Comparison of ENCODE assay signal across 1 cellular context in genomic region chr2:69436937-69437750, GRCh38.
TF ChIP-seq lines count a peak whose summit lies in the region.

TSS of gene NFU1 (minus strand) at chr2:69437435. CDS start at chr2:69437422, 13 bp downstream.

TF ChIP-seq in K562, 482 proteins besides CTCF, POLR2A, EP300 and RAD21 (continued from another document and continues in another):
- no peak for TF ChIP-seq CHD7 (IDR thresholded peaks at IDR 0.05; ENCODE audit: low read depth, low read length)
- peak; percentile 34; the same call in 1 of the 2 replicates for TF ChIP-seq ETV5 (CRISPR knock-in tag; IDR thresholded peaks at IDR 0.05; ENCODE audit: low read depth)
- TF ChIP-seq EGR1 (conservative IDR thresholded peaks at IDR 0.05): 0 out of 2 replicates have a peak, but pooled peaks have one; percentile 23
- TF ChIP-seq MYC (IDR thresholded peaks at IDR 0.05; ENCODE audit: low read depth, low read length): peak; percentile 66; the same call in 1 of the 2 replicates
- TF ChIP-seq MYC (CRISPR knock-in tag; IDR thresholded peaks at IDR 0.05; ENCODE audit: borderline replicate concordance, low read depth): no peak
- TF ChIP-seq KLF13 (tag; IDR thresholded peaks at IDR 0.05; ENCODE audit: borderline replicate concordance, low read depth): peak; percentile 100
- TF ChIP-seq COPS2 (conservative IDR thresholded peaks at IDR 0.05): no peak
- peak; percentile 95 for TF ChIP-seq CEBPG (CRISPR knock-in tag; IDR thresholded peaks at IDR 0.05)
- peak; percentile 52 to 84 for TF ChIP-seq CEBPG (tag; conservative IDR thresholded peaks at IDR 0.05 in 1 of 2, IDR thresholded peaks at IDR 0.05 in 1 of 2)
- TF ChIP-seq ERF (CRISPR knock-in tag; IDR thresholded peaks at IDR 0.05): peak; percentile 38; the same call in 1 of the 2 replicates
- no peak for TF ChIP-seq ZFP91 (CRISPR knock-in tag; IDR thresholded peaks at IDR 0.05)
- no peak for TF ChIP-seq ZKSCAN8 (CRISPR knock-in tag; IDR thresholded peaks at IDR 0.05)
- TF ChIP-seq ZNF584 (CRISPR knock-in tag; IDR thresholded peaks at IDR 0.05; ENCODE audit: low read depth): no peak
- no peak for TF ChIP-seq TCF3 (CRISPR knock-in tag; IDR thresholded peaks at IDR 0.05)
- TF ChIP-seq RFX7 (CRISPR knock-in tag; IDR thresholded peaks at IDR 0.05): no peak
- no peak for TF ChIP-seq HEY1 (CRISPR knock-in tag; IDR thresholded peaks at IDR 0.05; ENCODE audit: borderline replicate concordance)
- no peak for TF ChIP-seq ZNF398 (CRISPR knock-in tag; IDR thresholded peaks at IDR 0.05)
- TF ChIP-seq RBM15 (IDR thresholded peaks at IDR 0.05; ENCODE audit: insufficient read depth, low read length): no peak
- TF ChIP-seq WHSC1 (IDR thresholded peaks at IDR 0.05; ENCODE audit: low read length): no peak
- no peak for TF ChIP-seq TEAD2 (tag; IDR thresholded peaks at IDR 0.05)
- TF ChIP-seq KDM5B (IDR thresholded peaks at IDR 0.05; ENCODE audit: insufficient replicate concordance, low read depth, low read length): peak; percentile 88
- no peak for TF ChIP-seq MEF2D (tag; conservative IDR thresholded peaks at IDR 0.05; ENCODE audit: low read depth)
- peak; percentile 88 for TF ChIP-seq SP1 (CRISPR knock-in tag; IDR thresholded peaks at IDR 0.05)
- no peak for TF ChIP-seq CBFB (CRISPR knock-in tag; IDR thresholded peaks at IDR 0.05)
- no peak for TF ChIP-seq TGIF2 (CRISPR knock-in tag; IDR thresholded peaks at IDR 0.05)
- TF ChIP-seq FOS (IDR thresholded peaks at IDR 0.05; ENCODE audit: extremely low read depth, insufficient read length): no peak
- TF ChIP-seq ZNF586 (CRISPR knock-in tag; conservative IDR thresholded peaks at IDR 0.05): no peak
- TF ChIP-seq POLR2B (IDR thresholded peaks at IDR 0.05; ENCODE audit: low read depth, partially characterized antibody): peak; percentile 89
- TF ChIP-seq BRD4 (IDR thresholded peaks at IDR 0.05): no peak; the same call in 1 of the 2 replicates
- TF ChIP-seq ATF4 (CRISPR knock-in tag; IDR thresholded peaks at IDR 0.05): peak; percentile 83
- no peak for TF ChIP-seq ZNF785 (CRISPR knock-in tag; IDR thresholded peaks at IDR 0.05)
- TF ChIP-seq HIVEP1 (CRISPR knock-in tag; IDR thresholded peaks at IDR 0.05): no peak
- no peak for TF ChIP-seq MITF (IDR thresholded peaks at IDR 0.05)
- peak; percentile 79; the same call in 1 of the 2 replicates for TF ChIP-seq THAP12 (CRISPR knock-in tag; IDR thresholded peaks at IDR 0.05)
- TF ChIP-seq ZSCAN29 (IDR thresholded peaks at IDR 0.05): peak; percentile 59; the same call in 1 of the 2 replicates
- TF ChIP-seq ARHGAP35 (IDR thresholded peaks at IDR 0.05; ENCODE audit: partially characterized antibody): no peak
- no peak for TF ChIP-seq USF2 (CRISPR knock-in tag; IDR thresholded peaks at IDR 0.05)
- no peak for TF ChIP-seq ZNF644 (tag; IDR thresholded peaks at IDR 0.05; ENCODE audit: low read depth)
- no peak for TF ChIP-seq ZNF75A (CRISPR knock-in tag; IDR thresholded peaks at IDR 0.05)
- no peak for TF ChIP-seq ARNT (IDR thresholded peaks at IDR 0.05)
- no peak for TF ChIP-seq MIER1 (IDR thresholded peaks at IDR 0.05; ENCODE audit: low read depth)
- no peak for TF ChIP-seq ZNF76 (CRISPR knock-in tag; IDR thresholded peaks at IDR 0.05; ENCODE audit: borderline replicate concordance)
- TF ChIP-seq CHCHD3 (CRISPR knock-in tag; IDR thresholded peaks at IDR 0.05): no peak; the same call in 1 of the 2 replicates
- TF ChIP-seq RFX5 (IDR thresholded peaks at IDR 0.05; ENCODE audit: low read depth, low read length): no peak
- peak; percentile 23 for TF ChIP-seq ZC3H11A (IDR thresholded peaks at IDR 0.05; ENCODE audit: low read depth, low read length)
- TF ChIP-seq SMAD3 (CRISPR knock-in tag; conservative IDR thresholded peaks at IDR 0.05): no peak
- no peak for TF ChIP-seq SMAD2 (IDR thresholded peaks at IDR 0.05; ENCODE audit: low read depth, low read length)
- TF ChIP-seq SMAD4 (CRISPR knock-in tag; conservative IDR thresholded peaks at IDR 0.05): peak; percentile 29; the same call in 1 of the 2 replicates
- TF ChIP-seq ZNF174 (CRISPR knock-in tag; IDR thresholded peaks at IDR 0.05): no peak
